Comparison of ENCODE assay signal across 12 cellular contexts in genomic region chr1:63935553-63935952, GRCh38.
DNase-seq lines count a peak whose midpoint lies in the region; ATAC-seq and TF ChIP-seq lines count a peak whose summit lies in the region.
"Had no signal": no experiment of that assay in that cellular context is flagged by ENCODE, and none has a peak within 500 bp of the region (broad histone marks: within the 10 kb centered on the region; RNA-seq: fewer than 3 reads in every experiment).

No MANE protein-coding gene starts in this region.

- peak overlapping the region; percentile 21 for H3K4me2 ChIP-seq in KMS-11

- peak; percentile 76 for ATAC-seq in GM19397 (IDR thresholded peaks at IDR 0.05; ENCODE audit: unreplicated experiment)
- peak; percentile 52 for ATAC-seq in HG02763 (IDR thresholded peaks at IDR 0.05; ENCODE audit: unreplicated experiment)
- ATAC-seq in HG02885 (IDR thresholded peaks at IDR 0.05; ENCODE audit: poor library complexity, unreplicated experiment): no peak
- ATAC-seq: stimulated activated memory B cell treated with anti-CD40 and anti-IgM and Interleukin-4, amounts not matched to agents 10 μg/mL and 1 μg/mL and 100 μg/mL, for 72 hours had no signal

- DNase-seq in renal cortical epithelial cell (ENCODE audit: low read depth): peak; percentile 30
- no peak for DNase-seq in EL
- DNase-seq in HPDE6-E6E7 (ENCODE audit: extremely low spot score): no peak
- DNase-seq: activated CD4-positive, alpha-beta memory T cell treated with anti-CD3 and anti-CD28 coated beads, Interleukin-2, amount 10 ng/mL, durations not matched to agents 7 days and 5 days; COR-L47; NCI-H1105 treated with DMSO at 0.1 percent for 48 hours; NCI-H748 treated with DMSO at 0.1 percent for 48 hours had no signal

- no peaks in the 10 kb centered on the region for H3K79me2 ChIP-seq in KMS-11 (ENCODE audit: insufficient read depth, low read depth)

- no peak for TF ChIP-seq CTCF in KMS-11 (conservative IDR thresholded peaks at IDR 0.05; ENCODE audit: low read depth, low read length)

- H3K9ac ChIP-seq in KMS-11: no peak overlapping the region

- no peak overlapping the region; the same call in 1 of the 2 replicates for H3K27ac ChIP-seq in KMS-11

- H3K36me3 ChIP-seq in KMS-11 (ENCODE audit: insufficient read depth): no peaks in the 10 kb centered on the region

- H3K27me3 ChIP-seq in KMS-11 (ENCODE audit: insufficient read depth, low read depth): no peaks in the 10 kb centered on the region

- peaks cover 30% of the 10 kb centered on the region for H3K4me1 ChIP-seq in KMS-11 (ENCODE audit: low read depth, poor library complexity, severe bottlenecking)

- no peak overlapping the region for H2AFZ ChIP-seq in KMS-11 (ENCODE audit: low read depth)

- no peaks in the 10 kb centered on the region for H4K20me1 ChIP-seq in KMS-11 (ENCODE audit: insufficient read depth)

- H3K4me3 ChIP-seq in KMS-11 (IDR thresholded peaks at IDR 0.05; ENCODE audit: insufficient read depth, low read depth, low read length): no peak overlapping the region
